1 cellular context compared by ENCODE assay signal in the genomic region with DNA sequence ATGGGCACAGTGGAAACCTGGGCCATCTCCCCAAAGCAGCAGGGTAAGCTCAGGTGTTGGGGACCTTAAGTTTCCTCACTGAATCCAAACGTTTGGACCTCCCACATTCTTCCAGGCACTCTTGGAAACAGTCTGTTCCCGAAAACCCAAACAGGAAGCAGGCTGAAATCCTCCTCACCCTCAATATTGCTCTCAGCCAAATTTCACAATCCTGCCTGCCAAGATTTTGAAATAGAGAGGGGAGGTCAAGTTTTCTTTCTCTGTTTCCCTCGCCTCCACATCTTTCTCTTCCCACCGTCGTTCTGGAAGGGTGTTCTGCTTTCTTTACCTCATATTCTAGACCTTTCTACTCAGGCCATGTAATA.
TF ChIP-seq lines count a peak whose summit lies in the region.

No MANE protein-coding gene starts in this region.

TF ChIP-seq in HepG2, 621 proteins besides CTCF, POLR2A, EP300 and RAD21 (continued from another document):
- TF ChIP-seq, protein P1, sequence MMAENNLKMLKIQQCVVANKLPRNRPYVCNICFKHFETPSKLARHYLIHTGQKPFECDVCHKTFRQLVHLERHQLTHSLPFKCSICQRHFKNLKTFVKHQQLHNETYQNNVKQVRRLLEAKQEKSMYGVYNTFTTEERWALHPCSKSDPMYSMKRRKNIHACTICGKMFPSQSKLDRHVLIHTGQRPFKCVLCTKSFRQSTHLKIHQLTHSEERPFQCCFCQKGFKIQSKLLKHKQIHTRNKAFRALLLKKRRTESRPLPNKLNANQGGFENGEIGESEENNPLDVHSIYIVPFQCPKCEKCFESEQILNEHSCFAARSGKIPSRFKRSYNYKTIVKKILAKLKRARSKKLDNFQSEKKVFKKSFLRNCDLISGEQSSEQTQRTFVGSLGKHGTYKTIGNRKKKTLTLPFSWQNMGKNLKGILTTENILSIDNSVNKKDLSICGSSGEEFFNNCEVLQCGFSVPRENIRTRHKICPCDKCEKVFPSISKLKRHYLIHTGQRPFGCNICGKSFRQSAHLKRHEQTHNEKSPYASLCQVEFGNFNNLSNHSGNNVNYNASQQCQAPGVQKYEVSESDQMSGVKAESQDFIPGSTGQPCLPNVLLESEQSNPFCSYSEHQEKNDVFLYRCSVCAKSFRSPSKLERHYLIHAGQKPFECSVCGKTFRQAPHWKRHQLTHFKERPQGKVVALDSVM (CRISPR knock-in tag; IDR thresholded peaks at IDR 0.05): no peak
- TF ChIP-seq, protein P2, sequence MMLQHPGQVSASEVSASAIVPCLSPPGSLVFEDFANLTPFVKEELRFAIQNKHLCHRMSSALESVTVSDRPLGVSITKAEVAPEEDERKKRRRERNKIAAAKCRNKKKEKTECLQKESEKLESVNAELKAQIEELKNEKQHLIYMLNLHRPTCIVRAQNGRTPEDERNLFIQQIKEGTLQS (CRISPR knock-in tag; IDR thresholded peaks at IDR 0.05): no peak
- no peak for TF ChIP-seq HDAC6 (IDR thresholded peaks at IDR 0.05; ENCODE audit: low read depth, low read length)
- TF ChIP-seq, protein P3, sequence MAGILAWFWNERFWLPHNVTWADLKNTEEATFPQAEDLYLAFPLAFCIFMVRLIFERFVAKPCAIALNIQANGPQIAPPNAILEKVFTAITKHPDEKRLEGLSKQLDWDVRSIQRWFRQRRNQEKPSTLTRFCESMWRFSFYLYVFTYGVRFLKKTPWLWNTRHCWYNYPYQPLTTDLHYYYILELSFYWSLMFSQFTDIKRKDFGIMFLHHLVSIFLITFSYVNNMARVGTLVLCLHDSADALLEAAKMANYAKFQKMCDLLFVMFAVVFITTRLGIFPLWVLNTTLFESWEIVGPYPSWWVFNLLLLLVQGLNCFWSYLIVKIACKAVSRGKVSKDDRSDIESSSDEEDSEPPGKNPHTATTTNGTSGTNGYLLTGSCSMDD (CRISPR knock-in tag; IDR thresholded peaks at IDR 0.05): no peak
